Comparison of ENCODE assay signal across 11 cellular contexts in the genomic region with DNA sequence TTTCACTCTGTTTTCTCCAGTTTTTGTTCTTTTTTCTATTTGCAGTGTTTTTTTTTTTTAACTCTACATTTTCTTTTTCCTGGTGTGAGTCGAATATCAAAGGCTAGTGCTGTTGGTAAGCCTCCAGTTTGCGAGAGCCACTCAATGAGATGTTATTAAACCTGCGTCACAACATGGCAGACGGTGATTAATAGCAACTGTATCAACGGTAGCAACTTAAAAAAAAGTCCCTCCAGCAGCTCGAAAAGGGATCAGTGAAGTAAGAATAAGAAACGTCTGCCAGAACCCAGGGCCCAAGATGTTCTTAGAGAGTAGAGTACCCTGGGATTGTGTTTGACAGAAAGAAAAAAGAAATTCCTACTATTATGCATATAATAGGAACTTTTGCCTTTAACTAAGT.
DNase-seq lines count a peak whose midpoint lies in the region; ATAC-seq and TF ChIP-seq lines count a peak whose summit lies in the region.
"Had no signal": no experiment of that assay in that cellular context is flagged by ENCODE, and none has a peak within 500 bp of the region (broad histone marks: within the 10 kb centered on the region; RNA-seq: fewer than 3 reads in every experiment).

No MANE protein-coding gene starts in this region.

- H3K4me2 ChIP-seq in OCI-LY1 (ENCODE audit: low read length): peak overlapping the region; percentile 67

- H4K20me1 ChIP-seq in OCI-LY1 (ENCODE audit: insufficient read depth, low read length): no peaks in the 10 kb centered on the region

- H3K27me3 ChIP-seq in OCI-LY1 (ENCODE audit: insufficient read depth, low read length) (no peaks in the 10 kb centered on the region), endocrine pancreas (ENCODE audit: control insufficient read depth, insufficient read depth, low read length) (no peaks in the 10 kb centered on the region)
- H3K27me3 ChIP-seq: neutrophil had no signal

- H2AFZ ChIP-seq in OCI-LY1 (ENCODE audit: low read length): no peak overlapping the region

- ATAC-seq in HG02884 (IDR thresholded peaks at IDR 0.05; ENCODE audit: unreplicated experiment): no peak
- no peak for ATAC-seq in HG03045 (IDR thresholded peaks at IDR 0.05; ENCODE audit: unreplicated experiment)
- ATAC-seq: activated T-cell treated with anti-CD3 and anti-CD28 coated beads, Interleukin-2, amount 50 U/mL, for 4 hours had no signal

- H3K27ac Mint-ChIP-seq in type B pancreatic cell: peak overlapping the region; percentile 67

- H3K4me1 ChIP-seq in OCI-LY1 (ENCODE audit: insufficient read depth, low read length, severe bottlenecking) (peaks cover 85% of the 10 kb centered on the region), endocrine pancreas (ENCODE audit: control insufficient read depth, insufficient read depth, low read length) (peaks cover 46% of the 10 kb centered on the region), mesodermal cell (ENCODE audit: control insufficient read depth, insufficient read depth, low read length, poor library complexity, severe bottlenecking) (peaks cover 30% of the 10 kb centered on the region)

- no peaks in the 10 kb centered on the region for H3F3A ChIP-seq in OCI-LY1 (ENCODE audit: insufficient read depth, low read length)

- TF ChIP-seq CTCF in OCI-LY1 (IDR thresholded peaks at IDR 0.05; ENCODE audit: low read length) (no peak), type B pancreatic cell (conservative IDR thresholded peaks at IDR 0.05) (no peak)

- H3K9ac ChIP-seq in OCI-LY1 (ENCODE audit: low read length): peak overlapping the region; percentile 41
- H3K9ac ChIP-seq in endocrine pancreas (ENCODE audit: control insufficient read depth, insufficient read depth, low read length): no peak overlapping the region

- 72 to 95% methylated on average over 4 to 5 of the region's 7 CpGs for WGBS in mesodermal cell (ENCODE audit: insufficient coverage in 2 of 2), 2 experiments

- no peaks in the 10 kb centered on the region; the same call in 1 of the 2 replicates for H3K79me2 ChIP-seq in OCI-LY1 (ENCODE audit: insufficient read depth, low read length)

- no peak for DNase-seq in type B pancreatic cell (ENCODE audit: extremely low spot score, unreplicated experiment)
- no peak for DNase-seq in activated CD8-positive, alpha-beta memory T cell treated with anti-CD3 and anti-CD28 coated beads, Interleukin-2, amount 50 U/mL, for 4 hours
- DNase-seq: activated T-cell treated with anti-CD3 and anti-CD28 coated beads, Interleukin-2, amount 50 U/mL, for 4 hours; DND-41; NCI-H1092 treated with DMSO at 0.1 percent for 48 hours had no signal

- no peaks in the 10 kb centered on the region for H3K9me3 Mint-ChIP-seq in type B pancreatic cell

- H3K4me3 Mint-ChIP-seq in type B pancreatic cell: peak overlapping the region; percentile 62
- H3K4me3 Mint-ChIP-seq: activated T-cell treated with anti-CD3 and anti-CD28 coated beads, Interleukin-2, amount 50 U/mL, for 4 hours had no signal

- H3K27me3 Mint-ChIP-seq in type B pancreatic cell: no peaks in the 10 kb centered on the region

- H3K9me3 ChIP-seq in OCI-LY1 (ENCODE audit: low read length) (no peaks in the 10 kb centered on the region), endocrine pancreas (ENCODE audit: control insufficient read depth, low read length) (no peaks in the 10 kb centered on the region), mesodermal cell (ENCODE audit: control insufficient read depth, low read length) (no peaks in the 10 kb centered on the region)
- H3K9me3 ChIP-seq: neutrophil had no signal

- peaks cover 12% of the 10 kb centered on the region; the same call in 1 of the 2 replicates for H3K36me3 ChIP-seq in OCI-LY1 (ENCODE audit: insufficient read depth, low read length)
- no peaks in the 10 kb centered on the region for H3K36me3 ChIP-seq in endocrine pancreas (ENCODE audit: control insufficient read depth, insufficient read depth, low read length)
- peaks cover 23% of the 10 kb centered on the region for H3K36me3 ChIP-seq in mesodermal cell (ENCODE audit: control insufficient read depth, insufficient read depth, low read length)
- H3K36me3 ChIP-seq: neutrophil had no signal

- H3K27ac ChIP-seq in OCI-LY1 (ENCODE audit: low read depth, low read length, poor library complexity, severe bottlenecking) (peak overlapping the region; percentile 93), mesodermal cell (ENCODE audit: low read depth, low read length, severe bottlenecking) (peak overlapping the region; percentile 2)
- H3K27ac ChIP-seq: neutrophil had no signal

- peaks cover 67% of the 10 kb centered on the region for H3K4me1 Mint-ChIP-seq in type B pancreatic cell (ENCODE audit: unreplicated experiment)

- H3K36me3 Mint-ChIP-seq in type B pancreatic cell: peaks cover 50% of the 10 kb centered on the region

- H3K4me3 ChIP-seq in OCI-LY1 (ENCODE audit: low read depth, low read length, poor library complexity, severe bottlenecking) (peak overlapping the region; percentile 48), endocrine pancreas (ENCODE audit: control insufficient read depth, insufficient read depth, low read length) (peak overlapping the region; percentile 55), mesodermal cell (ENCODE audit: extremely low read depth, insufficient read depth, low read length, poor library complexity, severe bottlenecking) (no peak overlapping the region)

- H3K9me2 ChIP-seq in OCI-LY1 (ENCODE audit: low read depth, low read length): no peaks in the 10 kb centered on the region
